Comparison of ENCODE assay signal across 12 cellular contexts in the genomic region with DNA sequence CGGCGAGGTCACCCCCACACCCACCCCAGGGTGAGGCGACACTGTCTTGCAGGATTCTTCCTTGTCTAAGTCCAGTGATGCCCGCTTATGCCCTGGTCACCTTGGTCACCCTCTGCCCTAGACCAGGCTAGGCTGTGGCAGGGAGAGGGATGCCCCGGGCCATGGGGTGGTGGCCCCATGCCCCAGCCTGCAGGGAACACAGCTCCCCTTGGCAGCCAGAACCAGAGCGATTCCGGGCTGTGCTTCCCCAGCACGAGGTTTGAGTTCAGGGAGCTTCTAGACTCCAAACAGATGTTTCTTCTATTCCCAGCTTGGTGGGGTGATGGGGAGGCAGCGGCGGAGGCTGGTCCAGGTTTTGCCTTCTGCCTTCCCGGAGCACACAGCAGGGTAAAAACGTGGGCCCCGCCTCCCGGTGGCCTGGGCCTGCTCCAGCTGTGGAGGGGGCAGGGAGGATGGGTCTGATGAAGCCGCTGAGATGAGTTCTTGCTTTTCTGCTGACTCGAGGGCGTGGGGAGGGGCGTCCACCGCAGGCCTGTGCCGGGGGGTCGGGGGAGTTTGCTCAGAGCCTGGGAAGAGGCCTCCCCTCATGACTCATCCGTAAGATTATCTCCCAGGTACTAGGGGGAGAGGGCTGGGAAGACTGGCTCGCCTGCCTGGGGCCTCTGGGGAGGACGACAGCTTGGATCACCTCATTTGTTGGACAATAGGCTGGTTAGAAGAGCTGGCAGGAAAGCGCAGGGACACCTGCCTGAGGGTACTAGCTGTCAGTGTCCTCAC. TPM values are rescaled to one million over a fixed set of nuclear protein-coding genes. Genes with fewer than 3 reads are reported as not detected.
DNase-seq lines count a peak whose midpoint lies in the region; ATAC-seq, FAIRE-seq and TF ChIP-seq lines count a peak whose summit lies in the region.
"Had no signal": no experiment of that assay in that cellular context is flagged by ENCODE, and none has a peak within 500 bp of the region (broad histone marks: within the 10 kb centered on the region; RNA-seq: fewer than 3 reads in every experiment).

No MANE protein-coding gene starts in this region.

- peak; percentile 85 for DNase-seq in Right ventricle myocardium inferior (ENCODE audit: missing footprints)
- DNase-seq in cardiac septum (ENCODE audit: low spot score), result no peak
- DNase-seq in epithelial cell of esophagus (ENCODE audit: low read depth), result peak; percentile 46
- DNase-seq in lower lobe of right lung, result no peak
- DNase-seq in aorta, result peak in 1 of 2 donors; percentile 79
- DNase-seq in inferior parietal cortex (ENCODE audit: extremely low spot score), result no peak
- DNase-seq in frontal cortex (ENCODE audit: low spot score in 2 of 2), result no peak
- DNase-seq: activated naive CD4-positive, alpha-beta T cell treated with Interleukin-2 at 50 U/mL for 16 hours; T-helper 2 cell had no signal

- no peaks in the 10 kb centered on the region for H3K27me3 ChIP-seq in lower lobe of right lung (ENCODE audit: low read depth)
- H3K27me3 ChIP-seq in aorta (ENCODE audit: control insufficient read depth in 1 of 2, insufficient read depth in 2 of 2, low read length in 1 of 2), result no peaks in the 10 kb centered on the region

- ATAC-seq in Right ventricle myocardium inferior (peak; percentile 66), lower lobe of right lung (peak; percentile 43 to 60), aorta (ENCODE audit: low FRiP score) (peak; percentile 53), GM18502 (IDR thresholded peaks at IDR 0.05; ENCODE audit: poor library complexity, unreplicated experiment) (no peak)

- intact Hi-C loops in Right ventricle myocardium inferior (cut with DNase I) (no loop called here), cardiac septum (cut with DNase I) (loop anchor here (2.0 kb wide), 1 partner anchor 25 kb away; no protein-coding TSS in a partner anchor), lower lobe of right lung (cut with DNase I) (no loop called here), aorta (cut with DNase I) (no loop called here)

- H3K27ac ChIP-seq in lower lobe of right lung, result peak overlapping the region; percentile 53
- H3K27ac ChIP-seq in aorta (ENCODE audit: low read depth in 1 of 2, low read length in 2 of 2), result no peak overlapping the region

- H3K4me1 ChIP-seq in lower lobe of right lung, result peaks cover 20% of the 10 kb centered on the region
- H3K4me1 ChIP-seq in aorta (ENCODE audit: control insufficient read depth in 1 of 2, insufficient read depth in 2 of 2, low read length in 2 of 2), result no peaks in the 10 kb centered on the region

- WGBS in aorta, 2 donors, result 65 to 70% methylated on average over 24 to 25 of the region's 25 CpGs

- TF ChIP-seq CTCF in epithelial cell of esophagus (IDR thresholded peaks at IDR 0.05; ENCODE audit: insufficient read depth, low read depth, low read length, missing control alignments) (no peak), lower lobe of right lung (IDR thresholded peaks at IDR 0.05) (no peak)

- no peak for FAIRE-seq in frontal cortex (lab: Jason Lieb, UNC)
- FAIRE-seq: GM12891 had no signal

- H3K9me3 ChIP-seq in lower lobe of right lung (no peaks in the 10 kb centered on the region), aorta (ENCODE audit: control insufficient read depth, low read length) (no peaks in the 10 kb centered on the region)

- no peak overlapping the region for H3K4me3 ChIP-seq in epithelial cell of esophagus (ENCODE audit: low read length)
- H3K4me3 ChIP-seq in lower lobe of right lung, result no peak overlapping the region
- no peak overlapping the region for H3K4me3 ChIP-seq in aorta (ENCODE audit: low read length in 2 of 2)

- H3K36me3 ChIP-seq in lower lobe of right lung (no peaks in the 10 kb centered on the region), aorta (ENCODE audit: control insufficient read depth in 1 of 2, insufficient read depth in 2 of 2, low read length in 1 of 2) (no peaks in the 10 kb centered on the region)

RNA-seq across cellular contexts. Expression of gene SMTNL2, which starts 15.4 kb away (rescaled TPM):
- total RNA-seq in Right ventricle myocardium inferior (48.6 TPM), cardiac septum (8.1 TPM), lower lobe of right lung (6.4 TPM), aorta (1 to 10 TPM in 1 of 2 donors, under 1 TPM in 1; 0.49 to 1.7 TPM), frontal cortex (4.1 TPM)
- not detected for polyA plus RNA-seq in aorta
- total RNA-seq: M059J had no signal

RNA-seq across cellular contexts. Expression of gene GGT6, which starts 39.3 kb away (rescaled TPM):
- total RNA-seq in Right ventricle myocardium inferior (0.14 TPM), cardiac septum (not detected), lower lobe of right lung (3.7 TPM), aorta (not detected), frontal cortex (not detected)
- 1 to 10 TPM in 1 of 2 donors, not detected in 1; 3.5 TPM for polyA plus RNA-seq in aorta
- total RNA-seq: M059J had no signal

RNA-seq across cellular contexts. Expression of gene ALOX15, which starts 41.8 kb away (rescaled TPM):
- total RNA-seq in Right ventricle myocardium inferior (0.19 TPM), cardiac septum (0.35 TPM), lower lobe of right lung (6.1 TPM), aorta (not detected), frontal cortex (not detected)
- polyA plus RNA-seq in aorta, result not detected
- total RNA-seq: M059J had no signal

RNA-seq across cellular contexts. Expression of gene MYBBP1A, which starts 44.5 kb away (rescaled TPM):
- 19.2 TPM for total RNA-seq in Right ventricle myocardium inferior
- total RNA-seq in cardiac septum, result 26.1 TPM
- total RNA-seq in lower lobe of right lung, result 38.8 TPM
- total RNA-seq in aorta, result 10 to 100 TPM; 35.2 to 36.6 TPM
- 10 to 100 TPM in 1 of 2 donors, 1 to 10 TPM in 1; 8.0 to 37.6 TPM for polyA plus RNA-seq in aorta
- 30.2 TPM for total RNA-seq in frontal cortex

Comparison
In these comparisons a context has a peak if more than half of its experiments do, and no peak if none do; other contexts are left out.
1. DNase-seq: peak in Right ventricle myocardium inferior (single experiment) and epithelial cell of esophagus (single experiment); none in cardiac septum (single experiment), lower lobe of right lung (single experiment), inferior parietal cortex (single experiment) and frontal cortex (0 of 2).